1 cellular context compared by ENCODE assay signal in genomic region chr9:81964216-81965171, GRCh38.
TF ChIP-seq lines count a peak whose summit lies in the region.

No MANE protein-coding gene starts in this region.

TF ChIP-seq in GM12878, 131 proteins besides CTCF, POLR2A, EP300 and RAD21:
- TF ChIP-seq, protein P1, sequence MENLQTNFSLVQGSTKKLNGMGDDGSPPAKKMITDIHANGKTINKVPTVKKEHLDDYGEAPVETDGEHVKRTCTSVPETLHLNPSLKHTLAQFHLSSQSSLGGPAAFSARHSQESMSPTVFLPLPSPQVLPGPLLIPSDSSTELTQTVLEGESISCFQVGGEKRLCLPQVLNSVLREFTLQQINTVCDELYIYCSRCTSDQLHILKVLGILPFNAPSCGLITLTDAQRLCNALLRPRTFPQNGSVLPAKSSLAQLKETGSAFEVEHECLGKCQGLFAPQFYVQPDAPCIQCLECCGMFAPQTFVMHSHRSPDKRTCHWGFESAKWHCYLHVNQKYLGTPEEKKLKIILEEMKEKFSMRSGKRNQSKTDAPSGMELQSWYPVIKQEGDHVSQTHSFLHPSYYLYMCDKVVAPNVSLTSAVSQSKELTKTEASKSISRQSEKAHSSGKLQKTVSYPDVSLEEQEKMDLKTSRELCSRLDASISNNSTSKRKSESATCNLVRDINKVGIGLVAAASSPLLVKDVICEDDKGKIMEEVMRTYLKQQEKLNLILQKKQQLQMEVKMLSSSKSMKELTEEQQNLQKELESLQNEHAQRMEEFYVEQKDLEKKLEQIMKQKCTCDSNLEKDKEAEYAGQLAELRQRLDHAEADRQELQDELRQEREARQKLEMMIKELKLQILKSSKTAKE (IDR thresholded peaks at IDR 0.05; ENCODE audit: low read depth, poor library complexity, severe bottlenecking), result no peak
- TF ChIP-seq MEF2B (IDR thresholded peaks at IDR 0.05; ENCODE audit: partially characterized antibody, poor library complexity, severe bottlenecking), result peak; percentile 66
